8 cellular contexts compared by ENCODE assay signal in the genomic region with DNA sequence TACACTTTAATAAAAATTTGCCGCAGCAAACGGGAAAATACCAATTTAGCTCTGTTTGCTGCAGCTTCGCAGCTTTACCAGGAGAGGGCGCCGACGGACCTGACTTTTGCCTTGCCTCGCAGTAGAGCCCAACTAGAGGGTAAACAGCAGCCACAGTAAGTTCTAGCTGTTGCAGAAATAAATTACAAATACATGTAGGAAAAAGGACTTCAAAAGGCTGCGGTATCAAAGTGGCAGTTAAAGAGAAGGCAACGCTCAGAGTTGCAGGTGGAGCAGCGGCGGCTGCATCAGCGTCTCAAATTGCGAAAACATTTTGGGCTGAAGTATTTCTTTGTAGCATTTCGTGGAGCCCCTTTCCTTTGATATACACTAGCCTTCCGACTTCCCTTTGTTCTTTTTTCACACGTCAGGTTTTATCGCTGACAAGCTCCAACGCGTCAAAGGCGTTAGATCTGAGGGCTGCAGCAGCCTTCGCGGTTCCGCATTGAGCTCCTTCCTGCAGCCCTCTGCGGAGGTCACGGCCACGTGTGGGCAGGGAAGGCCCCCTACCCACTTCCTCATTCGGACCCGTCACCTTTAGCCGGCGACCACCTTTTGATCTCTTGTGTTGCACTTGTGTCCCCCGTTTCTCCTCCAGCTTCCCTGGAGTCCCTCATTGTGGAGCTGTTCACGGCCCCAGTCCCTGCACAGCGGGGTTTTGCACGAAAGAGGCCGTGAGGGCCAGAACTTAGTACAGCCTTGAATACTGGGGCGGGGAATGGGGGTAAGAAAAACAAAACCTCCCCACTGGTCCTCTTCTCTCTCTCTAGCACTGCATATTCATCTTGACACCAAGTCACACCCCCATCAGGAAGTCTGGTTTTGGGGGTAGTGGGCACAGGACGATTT.
A peak's percentile ranks its signal among the peaks of the same experiment; 100 is the strongest.
DNase-seq lines count a peak whose midpoint lies in the region; ATAC-seq and TF ChIP-seq lines count a peak whose summit lies in the region.

No MANE protein-coding gene starts in this region.

- H3K36me3 ChIP-seq in PC-9 (ENCODE audit: low read depth) (no peaks in the 10 kb centered on the region), neuron (ENCODE audit: insufficient read depth, low read length) (no peaks in the 10 kb centered on the region)

- TF ChIP-seq CTCF in PC-9 (conservative IDR thresholded peaks at IDR 0.05) (peak; percentile 97), fibroblast of villous mesenchyme (IDR thresholded peaks at IDR 0.05; ENCODE audit: insufficient read depth, low read depth, low read length) (peak; percentile 91)

- no peaks in the 10 kb centered on the region for H3K36me3 Mint-ChIP-seq in activated T-helper 2 cell treated with anti-CD3 and anti-CD28 coated beads, Interferon-gamma antibody, Interleukin-2, Interleukin-4, amounts not matched to agents 10 μg/mL and 5 μg/mL and 100 μg/mL, durations not matched to agents 14 hours and 24 hours and 36 hours (ENCODE audit: low read depth)

- no peaks in the 10 kb centered on the region for H3K9me3 Mint-ChIP-seq in activated T-helper 2 cell treated with anti-CD3 and anti-CD28 coated beads, Interferon-gamma antibody, Interleukin-2, Interleukin-4, amounts not matched to agents 10 μg/mL and 5 μg/mL and 100 μg/mL, durations not matched to agents 14 hours and 24 hours and 36 hours

- peak overlapping the region; percentile 77 for H3K27ac Mint-ChIP-seq in activated T-helper 2 cell treated with anti-CD3 and anti-CD28 coated beads, Interferon-gamma antibody, Interleukin-2, Interleukin-4, amounts not matched to agents 10 μg/mL and 5 μg/mL and 100 μg/mL, durations not matched to agents 14 hours and 24 hours and 36 hours

- in situ Hi-C loops in Caki2 (cut with HindIII; ENCODE audit: low pct_unique_long_range_greater_than_20kb, low sequenced_read_pairs) = no loop called here

- H3F3A ChIP-seq in PC-9 (ENCODE audit: insufficient read depth, low read depth) = no peaks in the 10 kb centered on the region

- H3K27me3 Mint-ChIP-seq in activated T-helper 2 cell treated with anti-CD3 and anti-CD28 coated beads, Interferon-gamma antibody, Interleukin-2, Interleukin-4, amounts not matched to agents 10 μg/mL and 5 μg/mL and 100 μg/mL, durations not matched to agents 14 hours and 24 hours and 36 hours (ENCODE audit: low read depth) = peaks cover 15% of the 10 kb centered on the region

- H3K4me2 ChIP-seq in PC-9 = no peak overlapping the region

- H3K9me3 ChIP-seq in PC-9 (ENCODE audit: insufficient read depth, low read depth) (no peaks in the 10 kb centered on the region), neuron (ENCODE audit: low read length) (no peaks in the 10 kb centered on the region)

- POLR2A ChIA-PET in PC-9 (lab: Charles Lee; ENCODE audit: unreplicated experiment) = interaction anchor here (0.7 kb wide), 1 partner anchor 587 kb away, joined by 3 read pairs; no protein-coding TSS in a partner anchor

- no peaks in the 10 kb centered on the region for H3K79me2 ChIP-seq in PC-9 (ENCODE audit: low read depth)

- no peak overlapping the region for H2AFZ ChIP-seq in PC-9
- H2AFZ ChIP-seq in neuron (ENCODE audit: low read depth, low read length) = no peak overlapping the region

- peaks cover 51% of the 10 kb centered on the region for H3K4me1 Mint-ChIP-seq in activated T-helper 2 cell treated with anti-CD3 and anti-CD28 coated beads, Interferon-gamma antibody, Interleukin-2, Interleukin-4, amounts not matched to agents 10 μg/mL and 5 μg/mL and 100 μg/mL, durations not matched to agents 14 hours and 24 hours and 36 hours (ENCODE audit: low read depth)

- H3K27ac ChIP-seq in PC-9 = no peak overlapping the region

- H3K4me3 Mint-ChIP-seq in activated T-helper 2 cell treated with anti-CD3 and anti-CD28 coated beads, Interferon-gamma antibody, Interleukin-2, Interleukin-4, amounts not matched to agents 10 μg/mL and 5 μg/mL and 100 μg/mL, durations not matched to agents 14 hours and 24 hours and 36 hours (ENCODE audit: low read depth) = peak overlapping the region; percentile 71

- DNase-seq in Caki2 (ENCODE audit: low read depth) = peak; percentile 6
- peak; percentile 52 for DNase-seq in HPDE6-E6E7 (ENCODE audit: extremely low spot score)
- peak; percentile 25 to 51 for DNase-seq in PC-9
- DNase-seq in activated T-helper 2 cell treated with anti-CD3 and anti-CD28 coated beads, Interferon-gamma antibody, Interleukin-2, Interleukin-4, amounts not matched to agents 10 μg/mL and 5 μg/mL and 100 μg/mL, durations not matched to agents 14 hours and 24 hours and 36 hours (ENCODE audit: low spot score) = peak; percentile 58
- DNase-seq in fibroblast of villous mesenchyme (ENCODE audit: low read depth) = peak; percentile 59
- DNase-seq in superior temporal gyrus (ENCODE audit: extremely low spot score) = peak; percentile 80

- H3K4me3 ChIP-seq in PC-9 (no peak overlapping the region), fibroblast of villous mesenchyme (ENCODE audit: low read depth, low read length) (peak overlapping the region; percentile 34), neuron (ENCODE audit: low read length) (peak overlapping the region; percentile 39)

- ATAC-seq in GM19467 (IDR thresholded peaks at IDR 0.05; ENCODE audit: unreplicated experiment) = peak; percentile 52

- intact Hi-C loops in PC-9 (cut with micrococcal nuclease; ENCODE audit: unreplicated experiment) = loop anchor here (1.0 kb wide), 1 partner anchor 48 kb away; no protein-coding TSS in a partner anchor
- intact Hi-C loops in activated T-helper 2 cell treated with anti-CD3 and anti-CD28 coated beads, Interferon-gamma antibody, Interleukin-2, Interleukin-4, amounts not matched to agents 10 μg/mL and 5 μg/mL and 100 μg/mL, durations not matched to agents 14 hours and 24 hours and 36 hours (cut with micrococcal nuclease) = loop anchor here (1.0 to 5.0 kb wide), 5 partner anchors 16 to 258 kb away; no protein-coding TSS in a partner anchor

- H3K4me1 ChIP-seq in PC-9 (replicated peaks; ENCODE audit: insufficient read depth) (no peaks in the 10 kb centered on the region), neuron (ENCODE audit: insufficient read depth, low read length) (peaks cover 34% of the 10 kb centered on the region)

- no peaks in the 10 kb centered on the region for H4K20me1 ChIP-seq in PC-9 (ENCODE audit: insufficient read depth)

- H3K27me3 ChIP-seq in PC-9 (ENCODE audit: insufficient read depth, low read depth) (peaks cover 49% of the 10 kb centered on the region; the same call in 1 of the 2 replicates), neuron (ENCODE audit: insufficient read depth, low read length) (no peaks in the 10 kb centered on the region)

- BruUV-seq in PC-9 (replicated peaks; lab: Mats Ljungman, UMichigan) = no TSS peak

- CTCF ChIA-PET in PC-9 (lab: Charles Lee) = interaction anchor here (0.5 to 1.3 kb wide), 5 partner anchors 9 to 166 kb away, joined by 3 to 7 read pairs (median 4); no protein-coding TSS in a partner anchor

- no peaks in the 10 kb centered on the region for H3K9me2 ChIP-seq in PC-9 (ENCODE audit: insufficient read depth)

Comparison
In these comparisons a context has a peak if more than half of its experiments do, and no peak if none do; other contexts are left out.
1. DNase-seq: peak in every context shown above with its lines; median percentile 80 in superior temporal gyrus; 59 in fibroblast of villous mesenchyme; 58 in activated T-helper 2 cell treated with anti-CD3 and anti-CD28 coated beads, Interferon-gamma antibody, Interleukin-2, Interleukin-4, amounts not matched to agents 10 μg/mL and 5 μg/mL and 100 μg/mL, durations not matched to agents 14 hours and 24 hours and 36 hours; 52 in HPDE6-E6E7; 38 in PC-9; 6 in Caki2.